ENCODE assay signal across 22 cellular contexts in genomic region chr7:120168066-120168465, GRCh38.
DNase-seq lines count a peak whose midpoint lies in the region; ATAC-seq, FAIRE-seq and TF ChIP-seq lines count a peak whose summit lies in the region.
"Had no signal": no experiment of that assay in that cellular context is flagged by ENCODE, and none has a peak within 500 bp of the region (broad histone marks: within the 10 kb centered on the region; RNA-seq: fewer than 3 reads in every experiment).

No MANE protein-coding gene starts in this region.

- no peaks in the 10 kb centered on the region for H4K20me1 ChIP-seq in astrocyte (ENCODE audit: insufficient read depth, low read length)

- no peak overlapping the region for H3K9ac ChIP-seq in astrocyte (ENCODE audit: low read length)

- TF ChIP-seq CTCF in astrocyte (IDR thresholded peaks at IDR 0.05; ENCODE audit: insufficient read depth, low read depth, low read length): no peak
- no peak for TF ChIP-seq CTCF in fibroblast of the aortic adventitia (IDR thresholded peaks at IDR 0.05; ENCODE audit: insufficient read depth, low read length)

- H2AFZ ChIP-seq in ACC112 (ENCODE audit: low read length, unreplicated experiment) (peak overlapping the region; percentile 74), astrocyte (ENCODE audit: low read depth, low read length) (no peak overlapping the region)

- H3K27me3 ChIP-seq in ACC112 (ENCODE audit: insufficient read depth, low read length): no peaks in the 10 kb centered on the region
- H3K27me3 ChIP-seq in astrocyte (ENCODE audit: insufficient read depth, low read length): no peaks in the 10 kb centered on the region
- H3K27me3 ChIP-seq: colonic mucosa had no signal

- peaks cover 2% of the 10 kb centered on the region for H3K4me1 Mint-ChIP-seq in astrocyte (ENCODE audit: low read depth, unreplicated experiment)
- H3K4me1 Mint-ChIP-seq: activated naive CD8-positive, alpha-beta T cell treated with anti-CD3 and anti-CD28 coated beads, Interleukin-2, amount 50 U/mL, for 24 hours; natural killer cell had no signal

- DNase-seq in astrocyte (ENCODE audit: low read depth) (peak; percentile 1), fibroblast of the aortic adventitia (ENCODE audit: low read depth) (peak; percentile 95), sciatic nerve (ENCODE audit: low spot score) (no peak), iPS-NIHi7 (ENCODE audit: extremely low spot score) (no peak), OCI-M2 (lab: John Stamatoyannopoulos, UW; ENCODE audit: unreplicated experiment) (no peak), G401 (ENCODE audit: low spot score) (no peak)
- DNase-seq: activated CD4-positive, alpha-beta T cell treated with anti-CD3 and anti-CD28 coated beads, Interleukin-2, amount 50 U/mL, for 4 hours; activated naive CD8-positive, alpha-beta T cell treated with anti-CD3 and anti-CD28 coated beads, Interleukin-2, amount 50 U/mL, for 24 hours; colonic mucosa; EL; erythroblast; H7; natural killer cell; NCI-H2081; NCI-H526; PC-3; stimulated activated CD4-positive, alpha-beta T cell treated with anti-CD3 and anti-CD28 coated beads, Interleukin-2, amount 100 ng/mL, for 24 hours had no signal

- peak overlapping the region; percentile 59 for H3K27ac ChIP-seq in ACC112 (ENCODE audit: low read depth, low read length)
- no peak overlapping the region for H3K27ac ChIP-seq in astrocyte (ENCODE audit: low read depth, low read length)
- H3K27ac ChIP-seq: colonic mucosa, prostate gland had no signal

- H3K36me3 ChIP-seq in ACC112 (ENCODE audit: insufficient read depth, low read length) (no peaks in the 10 kb centered on the region), astrocyte (ENCODE audit: insufficient read depth, low read length) (no peaks in the 10 kb centered on the region)
- H3K36me3 ChIP-seq: colonic mucosa, prostate gland had no signal

- H3K9me3 ChIP-seq in astrocyte (ENCODE audit: insufficient read depth, low read depth, low read length): no peaks in the 10 kb centered on the region
- H3K9me3 ChIP-seq: colonic mucosa, prostate gland had no signal

- no peak overlapping the region for H3K4me2 ChIP-seq in astrocyte (ENCODE audit: low read length)

- H3K27ac Mint-ChIP-seq in astrocyte (ENCODE audit: unreplicated experiment): no peak overlapping the region
- H3K27ac Mint-ChIP-seq: activated naive CD8-positive, alpha-beta T cell treated with anti-CD3 and anti-CD28 coated beads, Interleukin-2, amount 50 U/mL, for 24 hours; natural killer cell had no signal

- H3K4me3 ChIP-seq in ACC112 (ENCODE audit: low read depth, low read length) (no peak overlapping the region), astrocyte (ENCODE audit: insufficient read depth, low read depth, low read length) (no peak overlapping the region), fibroblast of the aortic adventitia (ENCODE audit: low read depth, low read length) (no peak overlapping the region)
- H3K4me3 ChIP-seq: colonic mucosa, prostate gland had no signal

- FAIRE-seq in astrocyte (lab: Jason Lieb, UNC): no peak
- FAIRE-seq: A204.1, HTR-8/SVneo had no signal

- H3K4me1 ChIP-seq in ACC112 (ENCODE audit: control insufficient read depth, insufficient read depth, low read length, unreplicated experiment) (peaks cover 24% of the 10 kb centered on the region), astrocyte (ENCODE audit: insufficient read depth, low read length) (no peaks in the 10 kb centered on the region)
- H3K4me1 ChIP-seq: colonic mucosa, prostate gland had no signal

- no peaks in the 10 kb centered on the region for H3K36me3 Mint-ChIP-seq in astrocyte (ENCODE audit: low read depth, unreplicated experiment)
- H3K36me3 Mint-ChIP-seq: natural killer cell had no signal

- in situ Hi-C loops in G401 (cut with HindIII; ENCODE audit: low sequenced_read_pairs): no loop called here

- ATAC-seq in sciatic nerve: peak; percentile 90
- no peak for ATAC-seq in HG03175 (IDR thresholded peaks at IDR 0.05; ENCODE audit: unreplicated experiment)
- ATAC-seq: activated naive CD8-positive, alpha-beta T cell treated with anti-CD3 and anti-CD28 coated beads, Interleukin-2, amount 50 U/mL, for 24 hours; natural killer cell; PC-3 had no signal

- no peaks in the 10 kb centered on the region for H3K27me3 Mint-ChIP-seq in astrocyte (ENCODE audit: low read depth, unreplicated experiment)
- H3K27me3 Mint-ChIP-seq: activated naive CD8-positive, alpha-beta T cell treated with anti-CD3 and anti-CD28 coated beads, Interleukin-2, amount 50 U/mL, for 24 hours had no signal

- H3K79me2 ChIP-seq in ACC112 (ENCODE audit: control insufficient read depth, insufficient read depth, low read length, unreplicated experiment): no peaks in the 10 kb centered on the region
- H3K79me2 ChIP-seq in astrocyte (ENCODE audit: insufficient read depth, low read length): no peaks in the 10 kb centered on the region

- no peaks in the 10 kb centered on the region for H3K9me3 Mint-ChIP-seq in astrocyte (ENCODE audit: unreplicated experiment)
- H3K9me3 Mint-ChIP-seq: activated naive CD8-positive, alpha-beta T cell treated with anti-CD3 and anti-CD28 coated beads, Interleukin-2, amount 50 U/mL, for 24 hours had no signal

- no peak overlapping the region for H3K4me3 Mint-ChIP-seq in astrocyte (ENCODE audit: unreplicated experiment)
- H3K4me3 Mint-ChIP-seq: activated naive CD8-positive, alpha-beta T cell treated with anti-CD3 and anti-CD28 coated beads, Interleukin-2, amount 50 U/mL, for 24 hours; natural killer cell had no signal

- intact Hi-C loops in sciatic nerve (cut with DNase I): no loop called here

Comparison
In these comparisons a context has a peak if more than half of its experiments do, and no peak if none do; other contexts are left out.
1. DNase-seq: peak in astrocyte (single experiment) and fibroblast of the aortic adventitia (single experiment); none in sciatic nerve (single experiment), iPS-NIHi7 (single experiment), OCI-M2 (single experiment) and G401 (single experiment).